In the genomic region with DNA sequence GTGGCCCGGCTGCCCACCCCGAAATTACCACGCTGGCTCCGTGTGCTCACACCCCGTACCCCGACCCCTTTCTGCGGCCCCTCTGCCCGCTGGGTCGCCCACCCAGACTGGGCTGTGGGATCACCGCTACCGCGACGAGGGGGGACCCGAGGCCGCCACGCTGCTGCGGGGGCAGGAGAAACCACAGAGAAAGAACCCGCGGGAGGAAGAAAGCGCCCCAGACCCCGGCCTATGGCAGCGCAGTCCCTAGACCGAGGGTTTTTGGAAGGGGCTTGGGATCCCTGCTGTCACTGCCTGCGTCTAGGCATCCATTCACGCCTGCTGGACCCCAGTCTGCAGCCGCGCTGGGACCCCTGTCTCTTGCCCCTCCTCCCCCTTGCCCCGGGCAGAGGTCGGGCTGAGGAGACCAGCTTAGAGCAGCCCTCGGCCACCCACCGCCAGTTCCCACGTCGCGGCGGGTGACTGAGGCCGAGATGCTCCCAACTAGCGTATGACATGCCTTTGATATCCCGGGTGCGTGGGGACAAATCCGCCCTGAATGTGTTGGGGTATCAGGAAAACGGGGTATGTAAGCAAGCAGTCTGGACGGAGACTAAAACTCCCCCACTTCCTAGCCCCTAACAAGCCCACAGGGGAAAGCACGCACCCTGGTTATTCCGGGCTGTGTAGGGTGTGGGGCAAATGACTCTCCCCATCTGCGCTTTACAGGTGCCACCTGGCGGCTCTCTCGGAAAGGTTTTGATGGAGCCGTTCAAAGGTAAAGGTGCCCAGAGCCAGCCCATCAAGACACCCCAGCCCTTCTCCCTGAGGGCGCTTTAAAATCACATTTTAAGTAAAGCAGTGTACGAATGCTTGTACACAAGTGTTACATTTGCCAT, we compare ENCODE assay signal across 1 cellular context.
A peak's percentile ranks its signal among the peaks of the same experiment; 100 is the strongest.
TF ChIP-seq lines count a peak whose summit lies in the region.

No MANE protein-coding gene starts in this region.

TF ChIP-seq in endothelial cell of umbilical vein, 7 proteins besides CTCF, POLR2A, EP300 and RAD21:
- TF ChIP-seq MYC (IDR thresholded peaks at IDR 0.05; ENCODE audit: low read depth, low read length) (no peak), MAX (IDR thresholded peaks at IDR 0.05; ENCODE audit: insufficient read depth, insufficient read length) (no peak), JUN (IDR thresholded peaks at IDR 0.05; ENCODE audit: borderline replicate concordance, insufficient read depth, insufficient read length, low read depth) (no peak), FOS (IDR thresholded peaks at IDR 0.05; ENCODE audit: borderline replicate concordance, insufficient read depth, low read length) (no peak), EZH2 (IDR thresholded peaks at IDR 0.05; ENCODE audit: borderline replicate concordance, low read depth, low read length, severe bottlenecking) (peak; percentile 54), POLR2AphosphoS5 (IDR thresholded peaks at IDR 0.05; ENCODE audit: insufficient read depth, low read depth, low read length) (no peak), GATA2 (IDR thresholded peaks at IDR 0.05; ENCODE audit: insufficient read depth, insufficient read length, low read depth, low read length) (no peak)
